8 cellular contexts compared by ENCODE assay signal in the genomic region with DNA sequence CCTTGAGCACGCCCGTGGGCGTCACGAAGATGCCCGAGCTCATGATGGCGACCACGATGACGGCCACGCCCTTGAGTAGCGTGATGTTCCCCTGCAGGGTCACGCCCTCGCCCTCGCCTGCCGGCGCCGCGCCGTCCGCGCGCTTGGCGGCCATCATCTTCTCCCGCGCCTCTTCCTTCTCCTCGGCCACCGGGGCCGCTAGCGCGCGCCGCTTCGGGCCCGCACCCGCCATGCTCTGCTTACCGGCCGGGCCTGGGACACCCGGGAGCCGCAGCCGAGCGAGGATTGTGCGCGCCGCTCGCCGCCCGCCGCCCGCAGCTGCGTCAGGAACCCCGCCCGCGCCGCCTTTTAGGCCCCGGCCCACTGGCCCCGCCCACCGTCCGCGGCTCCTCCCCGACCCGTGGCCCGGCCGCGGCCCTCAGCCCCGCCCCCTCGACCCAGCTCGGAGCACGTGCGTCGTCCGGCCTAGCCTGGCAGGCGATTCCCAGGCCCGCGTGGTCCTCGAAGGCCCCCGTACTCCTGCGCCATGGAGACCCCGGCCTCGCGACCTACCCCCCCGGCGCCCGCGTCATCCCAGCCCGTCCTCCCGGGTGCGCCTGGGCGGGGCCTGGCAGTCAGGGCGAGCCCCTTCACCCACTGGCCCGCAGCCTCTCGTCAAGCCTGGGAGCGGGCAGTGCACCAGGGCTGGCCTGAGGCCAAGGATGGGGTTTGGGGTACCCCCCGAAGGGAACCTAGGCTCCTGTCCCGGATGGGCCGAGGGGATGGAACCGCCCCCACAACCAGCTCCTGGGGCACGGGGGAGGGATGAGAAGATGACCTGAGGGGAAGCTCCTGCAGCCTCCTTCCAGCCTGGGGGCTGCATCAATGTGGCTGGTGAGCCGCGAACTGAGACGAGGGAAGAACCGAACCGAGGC.
A peak's percentile ranks its signal among the peaks of the same experiment; 100 is the strongest.
DNase-seq lines count a peak whose midpoint lies in the region; ATAC-seq and FAIRE-seq lines count a peak whose summit lies in the region.
"Not testable (repeated sequence)": the region's sequence is repeated elsewhere in the genome, so short reads cannot be mapped to it uniquely, and the experiment has no call there.

No MANE protein-coding gene starts in this region.

- peak; percentile 33 for ATAC-seq in GM18499 (IDR thresholded peaks at IDR 0.05; ENCODE audit: insufficient read depth, unreplicated experiment)
- peak; percentile 75 for ATAC-seq in HG02885 (IDR thresholded peaks at IDR 0.05; ENCODE audit: poor library complexity, unreplicated experiment)
- ATAC-seq in T-helper 17 cell, result peak; percentile 85
- peak; percentile 91 to 93 for ATAC-seq in right cardiac atrium

- not testable (repeated sequence) for H3K27me3 Mint-ChIP-seq in T-helper 17 cell

- H3K27ac ChIP-seq in angular gyrus (ENCODE audit: low read depth, low read length) (peak overlapping the region; percentile 86), right cardiac atrium (ENCODE audit: low read length) (peak overlapping the region; percentile 91)

- intact Hi-C loops in right cardiac atrium (cut with DNase I), result not testable (repeated sequence)

- H3K4me1 ChIP-seq in right cardiac atrium (ENCODE audit: control insufficient read depth, insufficient read depth, low read length), result not testable (repeated sequence)

- not testable (repeated sequence) for H3K9me3 ChIP-seq in T-helper 17 cell (ENCODE audit: control insufficient read depth, low read length, poor library complexity, severe bottlenecking); right cardiac atrium (ENCODE audit: control insufficient read depth, low read length)

- not testable (repeated sequence) for H3K36me3 Mint-ChIP-seq in T-helper 17 cell (ENCODE audit: low read depth)

- peaks cover 21% of the 10 kb centered on the region for H3K4me1 Mint-ChIP-seq in T-helper 17 cell

- H3K27ac Mint-ChIP-seq in T-helper 17 cell, result peak overlapping the region; percentile 98

- H3K4me3 Mint-ChIP-seq in T-helper 17 cell, result peak overlapping the region; percentile 98

- DNase-seq in NCI-H146 treated with DMSO at 0.1 percent for 48 hours (lab: John Stamatoyannopoulos, UW; ENCODE audit: unreplicated experiment) (peak; percentile 74), T-helper 17 cell (peak; percentile 97 to 100 (median 99)), right cardiac atrium (peak; percentile 99 to 100 (median 100)), pulmonary artery endothelial cell (ENCODE audit: low read depth, low spot score) (peak; percentile 64), urothelium cell line (ENCODE audit: low spot score) (peak; percentile 91)

- 4% methylated on average over 98 of the region's 101 CpGs for WGBS in right cardiac atrium

- peak overlapping the region; percentile 77 for H3K4me3 ChIP-seq in right cardiac atrium (ENCODE audit: low read length)

- H3K27me3 ChIP-seq in right cardiac atrium (ENCODE audit: control insufficient read depth, insufficient read depth), result not testable (repeated sequence)

- FAIRE-seq in urothelium cell line (lab: Jason Lieb, UNC), result not testable (repeated sequence)

Comparison
In these comparisons a context has a peak if more than half of its experiments do, and no peak if none do; other contexts are left out.
1. Peak in every context shown above with its lines: DNase-seq, ATAC-seq, H3K4me3 ChIP-seq and H3K27ac ChIP-seq.
2. ATAC-seq: peak in every context shown above with its lines; median percentile 92 in right cardiac atrium; 85 in T-helper 17 cell; 75 in HG02885; 33 in GM18499.